1 cellular context compared by ENCODE assay signal in the genomic region with DNA sequence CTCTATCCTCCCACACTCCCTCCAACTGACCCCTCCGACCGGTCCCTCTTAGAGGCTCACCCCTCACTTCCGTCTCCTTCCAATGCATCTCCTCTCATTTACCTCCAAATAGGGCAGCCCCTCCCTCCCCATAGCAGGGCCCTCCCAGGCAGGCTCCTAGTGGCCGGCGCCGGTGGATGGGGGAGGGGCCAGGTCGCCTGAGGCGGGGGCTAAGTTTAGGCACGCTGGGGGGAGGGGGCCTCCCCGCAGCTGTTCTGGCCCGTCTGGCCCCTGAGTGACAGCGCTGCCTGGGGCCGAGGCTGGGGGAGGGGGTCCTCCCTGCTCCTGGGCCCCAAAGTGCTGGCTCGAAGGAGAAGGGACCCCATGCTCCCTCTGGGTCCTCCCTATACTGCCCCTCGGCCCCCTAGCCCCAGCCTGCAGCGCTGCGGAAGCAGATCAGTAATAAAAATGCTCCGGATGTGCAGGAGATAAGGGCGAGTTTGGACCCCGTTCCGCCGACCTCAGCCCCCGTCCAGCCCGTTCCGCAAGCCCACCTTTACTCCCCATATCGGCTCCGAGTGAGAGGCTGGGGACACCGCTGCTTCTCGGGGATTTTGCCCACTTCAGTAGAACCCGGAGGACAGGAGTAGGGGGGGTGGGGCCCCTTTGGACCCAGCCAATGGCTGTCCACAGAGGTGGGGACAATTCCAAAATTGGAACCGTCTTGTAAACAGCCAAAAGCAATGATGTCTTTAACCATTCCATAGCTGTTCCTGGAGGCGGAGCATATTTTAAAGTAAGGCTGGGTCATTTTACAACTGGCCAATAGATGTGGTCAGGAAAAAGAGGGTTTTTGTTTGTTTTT.
TF ChIP-seq lines count a peak whose summit lies in the region.

No MANE protein-coding gene starts in this region.

TF ChIP-seq in IMR-90, 13 proteins besides CTCF, POLR2A, EP300 and RAD21:
- TF ChIP-seq BHLHE40 (IDR thresholded peaks at IDR 0.05; ENCODE audit: low read depth, low read length) (no peak), NFE2L2 (IDR thresholded peaks at IDR 0.05; ENCODE audit: low read depth, low read length) (no peak), RCOR1 (IDR thresholded peaks at IDR 0.05; ENCODE audit: insufficient replicate concordance, low read length) (no peak), CEBPB (IDR thresholded peaks at IDR 0.05; ENCODE audit: low read depth, low read length) (no peak), SMC3 (IDR thresholded peaks at IDR 0.05; ENCODE audit: low read depth, low read length) (no peak), CHD1 (IDR thresholded peaks at IDR 0.05; ENCODE audit: low read depth, low read length) (no peak), MAZ (IDR thresholded peaks at IDR 0.05; ENCODE audit: borderline replicate concordance, low read depth, low read length) (no peak), MXI1 (IDR thresholded peaks at IDR 0.05; ENCODE audit: borderline replicate concordance, low read depth, low read length) (no peak), RFX5 (IDR thresholded peaks at IDR 0.05; ENCODE audit: low read depth, low read length) (no peak), FOS (IDR thresholded peaks at IDR 0.05; ENCODE audit: low read depth, low read length) (no peak), MAFK (IDR thresholded peaks at IDR 0.05; ENCODE audit: low read depth, low read length) (no peak)
- TF ChIP-seq, protein P1, sequence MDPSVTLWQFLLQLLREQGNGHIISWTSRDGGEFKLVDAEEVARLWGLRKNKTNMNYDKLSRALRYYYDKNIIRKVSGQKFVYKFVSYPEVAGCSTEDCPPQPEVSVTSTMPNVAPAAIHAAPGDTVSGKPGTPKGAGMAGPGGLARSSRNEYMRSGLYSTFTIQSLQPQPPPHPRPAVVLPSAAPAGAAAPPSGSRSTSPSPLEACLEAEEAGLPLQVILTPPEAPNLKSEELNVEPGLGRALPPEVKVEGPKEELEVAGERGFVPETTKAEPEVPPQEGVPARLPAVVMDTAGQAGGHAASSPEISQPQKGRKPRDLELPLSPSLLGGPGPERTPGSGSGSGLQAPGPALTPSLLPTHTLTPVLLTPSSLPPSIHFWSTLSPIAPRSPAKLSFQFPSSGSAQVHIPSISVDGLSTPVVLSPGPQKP (IDR thresholded peaks at IDR 0.05; ENCODE audit: borderline replicate concordance, low read depth, low read length) = no peak
- TF ChIP-seq, protein P2, sequence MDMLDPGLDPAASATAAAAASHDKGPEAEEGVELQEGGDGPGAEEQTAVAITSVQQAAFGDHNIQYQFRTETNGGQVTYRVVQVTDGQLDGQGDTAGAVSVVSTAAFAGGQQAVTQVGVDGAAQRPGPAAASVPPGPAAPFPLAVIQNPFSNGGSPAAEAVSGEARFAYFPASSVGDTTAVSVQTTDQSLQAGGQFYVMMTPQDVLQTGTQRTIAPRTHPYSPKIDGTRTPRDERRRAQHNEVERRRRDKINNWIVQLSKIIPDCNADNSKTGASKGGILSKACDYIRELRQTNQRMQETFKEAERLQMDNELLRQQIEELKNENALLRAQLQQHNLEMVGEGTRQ (IDR thresholded peaks at IDR 0.05; ENCODE audit: low read depth, low read length) = no peak
